ENCODE assay signal across 6 cellular contexts in genomic region chr13:72244788-72245187, GRCh38.
"Had no signal": no experiment of that assay in that cellular context is flagged by ENCODE, and none has a peak within 500 bp of the region (broad histone marks: within the 10 kb centered on the region; RNA-seq: fewer than 3 reads in every experiment).

No MANE protein-coding gene starts in this region.

- H2AFZ ChIP-seq: GM23248 had no signal

- H3K9me3 ChIP-seq: HAP-1 had no signal

- H3K4me3 ChIP-seq: GM23248, HAP-1, K562 had no signal

- H3K36me3 ChIP-seq: HAP-1 had no signal

- H3K27ac ChIP-seq: GM23248 had no signal

- H3K9ac ChIP-seq: GM23248 had no signal

- DNase-seq: GM23248, GOT3, H7, IMR-90 had no signal
